ENCODE assay signal across 23 cellular contexts in the genomic region with DNA sequence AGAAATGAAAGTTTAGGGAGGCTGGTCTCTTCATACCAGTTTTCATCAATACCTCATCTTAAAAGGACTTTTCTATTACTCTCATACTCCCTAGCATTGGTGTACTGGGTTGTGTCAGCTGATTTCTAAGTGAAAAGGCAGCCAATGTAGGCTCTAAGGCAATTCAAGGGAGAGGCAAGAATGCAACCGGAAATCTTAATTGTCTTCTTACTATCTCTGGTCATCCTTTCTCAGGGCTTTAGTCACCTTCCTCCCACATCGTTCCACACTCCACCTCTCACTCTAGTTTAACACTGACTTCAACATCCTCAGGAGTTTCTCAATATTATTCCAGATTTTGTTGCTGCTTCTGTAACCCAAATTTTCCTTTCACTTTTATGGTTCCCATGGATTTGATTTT.
"Had no signal": no experiment of that assay in that cellular context is flagged by ENCODE, and none has a peak within 500 bp of the region (broad histone marks: within the 10 kb centered on the region; RNA-seq: fewer than 3 reads in every experiment).

No MANE protein-coding gene starts in this region.

- H3K27me3 ChIP-seq: Peyer's patch, SJCRH30 had no signal

- H3K36me3 ChIP-seq: Peyer's patch, SJCRH30 had no signal

- H3K4me3 ChIP-seq: K562, PC-9, Peyer's patch, SJCRH30 had no signal

- H3K4me1 Mint-ChIP-seq: IgD-negative memory B cell had no signal

- H3K27ac ChIP-seq: KMS-11, PC-9, Peyer's patch, SJCRH30 had no signal

- ATAC-seq: K562, Right ventricle myocardium inferior, SK-N-SH treated with all-trans-retinoic acid at 6 μM for 48 hours had no signal

- H3K4me1 ChIP-seq: Peyer's patch, SJCRH30 had no signal

- H3K9ac ChIP-seq: KMS-11 had no signal

- H3K4me2 ChIP-seq: KMS-11, PC-9 had no signal

- H3K9me3 Mint-ChIP-seq: IgD-negative memory B cell had no signal

- H2AFZ ChIP-seq: PC-9 had no signal

- H3K9me3 ChIP-seq: Peyer's patch, SJCRH30 had no signal

- H3K36me3 Mint-ChIP-seq: IgD-negative memory B cell had no signal

- H3K4me3 Mint-ChIP-seq: IgD-negative memory B cell had no signal

- H3K27ac Mint-ChIP-seq: IgD-negative memory B cell had no signal

- DNase-seq: Kasumi-1, MM.1S, NCI-H1092 treated with DMSO at 0.1 percent for 48 hours, NCI-H1436, NCI-H187, NCI-H2029, NCI-H2081 treated with DMSO at 0.1 percent for 48 hours, NCI-H2171, NCI-H226, NCI-H446, NCI-H510A, NCI-H524 treated with DMSO at 0.1 percent for 48 hours, NCI-H69, NCI-H774, PC-9, Peyer's patch, SHP77 treated with DMSO at 0.1 percent for 48 hours, SJCRH30 had no signal
